ENCODE assay signal across 32 cellular contexts in the genomic region with DNA sequence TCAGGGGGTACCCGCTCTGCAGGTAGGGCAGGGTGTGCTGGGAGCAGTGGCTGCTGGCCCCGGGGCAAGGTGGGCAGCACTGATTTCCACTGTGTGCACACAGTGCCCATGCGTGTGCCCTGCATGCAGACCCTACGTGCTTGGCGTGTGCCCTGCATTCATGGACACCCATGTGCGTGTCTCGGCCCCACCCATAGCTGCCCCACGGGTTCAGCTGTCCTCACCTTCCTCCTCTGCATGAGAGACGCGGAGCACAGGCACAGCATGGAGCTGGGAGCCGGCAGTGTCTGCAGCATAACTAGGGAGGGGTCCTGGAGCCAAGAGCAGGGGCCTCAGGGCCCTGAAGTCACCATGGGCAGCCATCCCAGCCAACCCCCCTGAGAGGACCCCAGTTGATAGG. TPM values are rescaled to one million over a fixed set of nuclear protein-coding genes. Genes with fewer than 3 reads are reported as not detected.
DNase-seq lines count a peak whose midpoint lies in the region; ATAC-seq and TF ChIP-seq lines count a peak whose summit lies in the region.
"Had no signal": no experiment of that assay in that cellular context is flagged by ENCODE, and none has a peak within 500 bp of the region (broad histone marks: within the 10 kb centered on the region; RNA-seq: fewer than 3 reads in every experiment).

No MANE protein-coding gene starts in this region.

- no peak for TF ChIP-seq EP300 in esophagus muscularis mucosa (IDR thresholded peaks at IDR 0.05)

- ATAC-seq in activated naive CD8-positive, alpha-beta T cell treated with anti-CD3 and anti-CD28 coated beads, Interleukin-2, amount 50 U/mL, for 24 hours: no peak
- ATAC-seq in GM21786 (IDR thresholded peaks at IDR 0.05; ENCODE audit: unreplicated experiment): no peak
- no peak for ATAC-seq in left lobe of liver
- ATAC-seq: gastrocnemius medialis, left cardiac atrium, Right ventricle myocardium inferior had no signal

- H3K9me3 ChIP-seq in esophagus muscularis mucosa: no peaks in the 10 kb centered on the region
- H3K9me3 ChIP-seq: Caco-2, esophagus squamous epithelium, gastrocnemius medialis, HAP-1, tibial nerve had no signal

- no peaks in the 10 kb centered on the region for H3K9me3 Mint-ChIP-seq in activated naive CD8-positive, alpha-beta T cell treated with anti-CD3 and anti-CD28 coated beads, Interleukin-2, amount 50 U/mL, for 24 hours
- H3K9me3 Mint-ChIP-seq in nephron progenitor cell: no peaks in the 10 kb centered on the region
- H3K9me3 Mint-ChIP-seq: activated T-cell treated with anti-CD3 and anti-CD28 coated beads, Interleukin-2, amount 50 U/mL, for 72 hours had no signal

- H3K36me3 Mint-ChIP-seq in activated naive CD8-positive, alpha-beta T cell treated with anti-CD3 and anti-CD28 coated beads, Interleukin-2, amount 50 U/mL, for 24 hours (ENCODE audit: low read depth): no peaks in the 10 kb centered on the region
- H3K36me3 Mint-ChIP-seq in nephron progenitor cell (ENCODE audit: low read depth): no peaks in the 10 kb centered on the region

- no peak overlapping the region for H3K4me3 Mint-ChIP-seq in activated naive CD8-positive, alpha-beta T cell treated with anti-CD3 and anti-CD28 coated beads, Interleukin-2, amount 50 U/mL, for 24 hours
- no peak overlapping the region for H3K4me3 Mint-ChIP-seq in nephron progenitor cell
- H3K4me3 Mint-ChIP-seq: activated T-cell treated with anti-CD3 and anti-CD28 coated beads, Interleukin-2, amount 50 U/mL, for 72 hours had no signal

- H3K27me3 Mint-ChIP-seq in activated naive CD8-positive, alpha-beta T cell treated with anti-CD3 and anti-CD28 coated beads, Interleukin-2, amount 50 U/mL, for 24 hours: no peaks in the 10 kb centered on the region
- peaks cover 2% of the 10 kb centered on the region for H3K27me3 Mint-ChIP-seq in nephron progenitor cell (ENCODE audit: low read depth, poor library complexity)

- peaks cover 24% of the 10 kb centered on the region for H3K4me1 Mint-ChIP-seq in activated naive CD8-positive, alpha-beta T cell treated with anti-CD3 and anti-CD28 coated beads, Interleukin-2, amount 50 U/mL, for 24 hours
- H3K4me1 Mint-ChIP-seq in nephron progenitor cell: peaks cover 47% of the 10 kb centered on the region

- no peak overlapping the region for H3K27ac ChIP-seq in esophagus muscularis mucosa (replicated peaks in 1 of 4)
- H3K27ac ChIP-seq: gastrocnemius medialis, KMS-11 had no signal

- peaks cover 12 to 27% (median 19%) of the 10 kb centered on the region in 4 donors for H3K4me1 ChIP-seq in esophagus muscularis mucosa
- H3K4me1 ChIP-seq: Caco-2, HAP-1 had no signal

- DNase-seq in 8988T (peak; percentile 37), H7 (peak; percentile 52), nephron progenitor cell (no peak), medulla oblongata (ENCODE audit: extremely low spot score) (no peak), esophagus muscularis mucosa (ENCODE audit: extremely low spot score) (no peak), left lobe of liver (ENCODE audit: low spot score) (no peak)
- DNase-seq in activated naive CD8-positive, alpha-beta T cell treated with anti-CD3 and anti-CD28 coated beads, Interleukin-2, amount 50 U/mL, for 24 hours: no peak
- DNase-seq: activated CD4-positive, alpha-beta T cell treated with anti-CD3 and anti-CD28 coated beads, Interleukin-2, amount 50 U/mL, for 4 hours; activated CD4-positive, CD25-positive, alpha-beta regulatory T cell; activated naive CD4-positive, alpha-beta T cell treated with Interleukin-2 at 50 U/mL for 16 hours; activated T-cell treated with anti-CD3 and anti-CD28 coated beads, Interleukin-2, amount 50 U/mL, for 72 hours; amniotic stem cell; Caco-2; DMS79; esophagus squamous epithelium; gastrocnemius medialis; GDM1; left cardiac atrium; mesendoderm; NCI-H1417; NCI-H2081; NCI-H446; occipital lobe had no signal

- TF ChIP-seq CTCF in nephron progenitor cell (IDR thresholded peaks at IDR 0.05): no peak
- TF ChIP-seq CTCF in esophagus muscularis mucosa (IDR thresholded peaks at IDR 0.05): no peak

- TF ChIP-seq POLR2A in esophagus muscularis mucosa (IDR thresholded peaks at IDR 0.05; ENCODE audit: low read depth): no peak

- no peak overlapping the region for H3K4me3 ChIP-seq in H7 (ENCODE audit: insufficient read depth, low read depth, low read length)
- H3K4me3 ChIP-seq in esophagus muscularis mucosa: no peak overlapping the region
- H3K4me3 ChIP-seq: esophagus squamous epithelium, gastrocnemius medialis, HAP-1, tibial nerve had no signal

- 79% methylated on average over 8 of the region's 11 CpGs for WGBS in esophagus muscularis mucosa

- intact Hi-C loops in esophagus muscularis mucosa (cut with DNase I): no loop called here

- H3K27me3 ChIP-seq in H7 (ENCODE audit: control insufficient read depth, insufficient read depth, low read length) (no peaks in the 10 kb centered on the region), esophagus muscularis mucosa (no peaks in the 10 kb centered on the region)
- H3K27me3 ChIP-seq: esophagus squamous epithelium, gastrocnemius medialis, tibial nerve had no signal

- H3K36me3 ChIP-seq in H7 (replicated peaks; ENCODE audit: control insufficient read depth, insufficient read depth, low read length) (no peaks in the 10 kb centered on the region; the same call in 1 of the 2 replicates), esophagus muscularis mucosa (no peaks in the 10 kb centered on the region)
- H3K36me3 ChIP-seq: gastrocnemius medialis, HAP-1, tibial nerve had no signal

- peak overlapping the region; percentile 32 for H3K27ac Mint-ChIP-seq in activated naive CD8-positive, alpha-beta T cell treated with anti-CD3 and anti-CD28 coated beads, Interleukin-2, amount 50 U/mL, for 24 hours
- peak overlapping the region; percentile 37 for H3K27ac Mint-ChIP-seq in nephron progenitor cell

RNA-seq across cellular contexts. Expression of gene UCN2, which starts 1.6 kb away (rescaled TPM):
- total RNA-seq in H7 (2014; rRNA removed; shearing (Covaris generic)): 0.15 and 0.69 TPM in 2 replicates
- total RNA-seq in esophagus muscularis mucosa (not detected), left lobe of liver (not detected)
- total RNA-seq: activated T-cell treated with anti-CD3 and anti-CD28 coated beads, Interleukin-2, amount 50 U/mL, for 72 hours; gastrocnemius medialis; left cardiac atrium; occipital lobe; Right ventricle myocardium inferior; skeletal muscle tissue had no signal

RNA-seq across cellular contexts. Expression of gene PFKFB4, which starts 8.6 kb away (rescaled TPM):
- 11.4 and 22.0 TPM in 2 replicates for total RNA-seq in H7 (2014; rRNA removed; shearing (Covaris generic))
- total RNA-seq in esophagus muscularis mucosa (1 to 10 TPM; 1.8 to 2.9 (median 1.9) TPM), left lobe of liver (1.3 TPM)

RNA-seq across cellular contexts. Expression of gene COL7A1, which starts 29.9 kb away (rescaled TPM):
- total RNA-seq in H7 (2014; rRNA removed; shearing (Covaris generic)): 19.4 and 29.4 TPM in 2 replicates
- total RNA-seq in esophagus muscularis mucosa (1 to 10 TPM; 1.2 to 2.9 (median 2.1) TPM), left lobe of liver (2.5 TPM)

RNA-seq across cellular contexts. Expression of gene UQCRC1, which starts 44.3 kb away (rescaled TPM):
- total RNA-seq in H7 (2014; rRNA removed; shearing (Covaris generic)): 492 and 610 TPM in 2 replicates
- total RNA-seq in esophagus muscularis mucosa (100 to 1,000 TPM; 265 to 340 (median 295) TPM), left lobe of liver (232 TPM)

RNA-seq across cellular contexts. Expression of gene TMEM89, which starts 56.4 kb away (rescaled TPM):
- total RNA-seq in H7 (2014; rRNA removed; shearing (Covaris generic)): 0.78 TPM in 1 of 2 replicates, not detected in the other
- not detected for total RNA-seq in esophagus muscularis mucosa
- total RNA-seq in left lobe of liver: not detected
- total RNA-seq: activated T-cell treated with anti-CD3 and anti-CD28 coated beads, Interleukin-2, amount 50 U/mL, for 72 hours; bronchial epithelial cell; Caco-2; esophagus squamous epithelium; gastrocnemius medialis; HT1080; left cardiac atrium; myocyte; occipital lobe; Right ventricle myocardium inferior; skeletal muscle tissue; tibial nerve had no signal

Comparison
In these comparisons a context has a peak if more than half of its experiments do, and no peak if none do; other contexts are left out.
1. DNase-seq: peak in 8988T (single experiment) and H7 (single experiment); none in activated naive CD8-positive, alpha-beta T cell treated with anti-CD3 and anti-CD28 coated beads, Interleukin-2, amount 50 U/mL, for 24 hours (single experiment), nephron progenitor cell (single experiment), medulla oblongata (single experiment), esophagus muscularis mucosa (single experiment) and left lobe of liver (single experiment).